In genomic region chr21:41217656-41218380, GRCh38 we compare ENCODE assay signal across 15 cellular contexts. TPM values are rescaled to one million over a fixed set of nuclear protein-coding genes. Genes with fewer than 3 reads are reported as not detected.
DNase-seq lines count a peak whose midpoint lies in the region; ATAC-seq and TF ChIP-seq lines count a peak whose summit lies in the region.
"Had no signal": no experiment of that assay in that cellular context is flagged by ENCODE, and none has a peak within 500 bp of the region (broad histone marks: within the 10 kb centered on the region; RNA-seq: fewer than 3 reads in every experiment).

No MANE protein-coding gene starts in this region.

- H3K36me3 ChIP-seq in mammary epithelial cell (ENCODE audit: insufficient read depth, low read length): no peaks in the 10 kb centered on the region
- no peaks in the 10 kb centered on the region for H3K36me3 ChIP-seq in right atrium auricular region
- no peaks in the 10 kb centered on the region for H3K36me3 ChIP-seq in WERI-Rb-1
- H3K36me3 ChIP-seq: BE2C had no signal

- H3K27me3 ChIP-seq in mammary epithelial cell (ENCODE audit: insufficient read depth, low read length): no peaks in the 10 kb centered on the region
- no peaks in the 10 kb centered on the region for H3K27me3 ChIP-seq in right atrium auricular region
- no peaks in the 10 kb centered on the region for H3K27me3 ChIP-seq in WERI-Rb-1 (ENCODE audit: insufficient read depth, low read depth, severe bottlenecking)
- H3K27me3 ChIP-seq: BE2C, spleen had no signal

- no peak overlapping the region for H3K27ac Mint-ChIP-seq in naive thymus-derived CD8-positive, alpha-beta T cell
- H3K27ac Mint-ChIP-seq: activated naive CD8-positive, alpha-beta T cell treated with anti-CD3 and anti-CD28 coated beads for 36 hours had no signal

- no peak for TF ChIP-seq CTCF in mammary epithelial cell (conservative IDR thresholded peaks at IDR 0.05 in 1 of 2, IDR thresholded peaks at IDR 0.05 in 1 of 2; ENCODE audit: extremely low read depth in 1 of 2, insufficient read depth in 1 of 2, low read depth in 1 of 2, low read length in 2 of 2)
- TF ChIP-seq CTCF in right atrium auricular region (IDR thresholded peaks at IDR 0.05): no peak
- no peak for TF ChIP-seq CTCF in WERI-Rb-1 (IDR thresholded peaks at IDR 0.05; ENCODE audit: low read depth, low read length)

- no TSS peak for BruUV-seq in mammary epithelial cell (replicated peaks; lab: Mats Ljungman, UMichigan)

- POLR2A ChIA-PET in naive thymus-derived CD8-positive, alpha-beta T cell (lab: Charles Lee): no interaction called here

- H3K9ac ChIP-seq in mammary epithelial cell (ENCODE audit: insufficient read depth, low read length): peak overlapping the region; percentile 45

- peak; percentile 48 for DNase-seq in GM03348 (ENCODE audit: low spot score)
- DNase-seq in mammary epithelial cell: peak; percentile 67
- peak; percentile 83 for DNase-seq in right atrium auricular region (ENCODE audit: low spot score)
- peak; percentile 92 for DNase-seq in posterior vena cava (ENCODE audit: low spot score)
- DNase-seq in NCI-H526 (lab: John Stamatoyannopoulos, UW): no peak
- DNase-seq in NOMO-1 treated with DMSO at 0.1 percent for 48 hours (lab: John Stamatoyannopoulos, UW; ENCODE audit: unreplicated experiment): no peak
- DNase-seq in WERI-Rb-1: no peak
- DNase-seq in naive thymus-derived CD8-positive, alpha-beta T cell: no peak
- DNase-seq: activated naive CD8-positive, alpha-beta T cell treated with anti-CD3 and anti-CD28 coated beads for 36 hours; BE2C; NCI-H2227 treated with DMSO at 0.1 percent for 48 hours; RPMI8226; spleen; T-helper 9 cell had no signal

- peaks cover 0 to 8% (median under 1%) of the 10 kb centered on the region in 4 donors for H3K4me1 Mint-ChIP-seq in naive thymus-derived CD8-positive, alpha-beta T cell

- H2AFZ ChIP-seq in mammary epithelial cell (ENCODE audit: low read depth, low read length): peak overlapping the region; percentile 71

- H3K4me3 Mint-ChIP-seq in naive thymus-derived CD8-positive, alpha-beta T cell: no peak overlapping the region
- H3K4me3 Mint-ChIP-seq: activated naive CD8-positive, alpha-beta T cell treated with anti-CD3 and anti-CD28 coated beads for 36 hours had no signal

- no peak for ATAC-seq in naive thymus-derived CD8-positive, alpha-beta T cell

- H4K20me1 ChIP-seq in mammary epithelial cell (ENCODE audit: insufficient read depth, low read length): no peaks in the 10 kb centered on the region

- WGBS in mammary epithelial cell (ENCODE audit: low coverage, missing lambda C conversion rate): 21% methylated on average over 11 of the region's 12 CpGs

- peaks cover 16 to 38% (median 26%) of the 10 kb centered on the region in 5 donors for H3K27me3 Mint-ChIP-seq in naive thymus-derived CD8-positive, alpha-beta T cell

- H3K79me2 ChIP-seq in mammary epithelial cell (ENCODE audit: insufficient read depth, low read length): peaks cover 84% of the 10 kb centered on the region

- peak overlapping the region; percentile 73 for H3K4me2 ChIP-seq in mammary epithelial cell (ENCODE audit: insufficient read depth, low read depth, low read length)

- in situ Hi-C loops in mammary epithelial cell (cut with MboI; ENCODE audit: low sequenced_read_pairs in 2 of 2): no loop called here

- H3K9me3 ChIP-seq in mammary epithelial cell (replicated peaks; ENCODE audit: insufficient read depth, low read length): no peaks in the 10 kb centered on the region
- H3K9me3 ChIP-seq in right atrium auricular region: no peaks in the 10 kb centered on the region
- no peaks in the 10 kb centered on the region for H3K9me3 ChIP-seq in WERI-Rb-1 (ENCODE audit: severe bottlenecking)
- H3K9me3 ChIP-seq: spleen had no signal

- dilution Hi-C loops in mammary epithelial cell (cut with HindIII; ENCODE audit: low sequenced_read_pairs): no loop called here

- H3K27ac ChIP-seq in mammary epithelial cell (ENCODE audit: insufficient read depth, low read depth, low read length) (peak overlapping the region; percentile 54), right atrium auricular region (peak overlapping the region; percentile 58 to 66), WERI-Rb-1 (no peak overlapping the region)

- H3K4me1 ChIP-seq in mammary epithelial cell (ENCODE audit: insufficient read depth, low read length): peaks cover 27% of the 10 kb centered on the region
- H3K4me1 ChIP-seq in right atrium auricular region: peaks cover 0 to 29% of the 10 kb centered on the region in 2 donors
- H3K4me1 ChIP-seq: BE2C had no signal

- H3K4me3 ChIP-seq in mammary epithelial cell (replicated peaks in 1 of 3; ENCODE audit: insufficient read depth in 1 of 3, low read depth in 2 of 3, low read length in 3 of 3): no peak overlapping the region
- H3K4me3 ChIP-seq in right atrium auricular region: no peak overlapping the region
- H3K4me3 ChIP-seq in WERI-Rb-1 (ENCODE audit: low read depth, low read length): no peak overlapping the region
- H3K4me3 ChIP-seq: spleen had no signal

- H3K9me3 Mint-ChIP-seq in naive thymus-derived CD8-positive, alpha-beta T cell: no peaks in the 10 kb centered on the region
- H3K9me3 Mint-ChIP-seq: activated naive CD8-positive, alpha-beta T cell treated with anti-CD3 and anti-CD28 coated beads for 36 hours had no signal

- CTCF ChIA-PET in mammary epithelial cell (lab: Charles Lee; ENCODE audit: low non-redundant PET): interaction anchor here (0.7 kb wide), 1 partner anchor 395 kb away, joined by 4 read pairs; no protein-coding TSS in a partner anchor

- H3K36me3 Mint-ChIP-seq in naive thymus-derived CD8-positive, alpha-beta T cell: no peaks in the 10 kb centered on the region
- H3K36me3 Mint-ChIP-seq: activated naive CD8-positive, alpha-beta T cell treated with anti-CD3 and anti-CD28 coated beads for 36 hours had no signal

- intact Hi-C loops in mammary epithelial cell (cut with micrococcal nuclease): loop anchor here (2.0 kb wide), 1 partner anchor 49 kb away; the partner anchor contains the start of gene BACE2
- intact Hi-C loops in posterior vena cava (cut with DNase I): no loop called here

RNA-seq across cellular contexts. Expression of gene BACE2, which starts 49.9 kb away (rescaled TPM):
- total RNA-seq in mammary epithelial cell: 100 to 1,000 TPM in 1 of 2 donors, 10 to 100 TPM in 1; 84.4 to 128 TPM
- polyA plus RNA-seq in mammary epithelial cell: 150 TPM
- polyA minus RNA-seq in mammary epithelial cell: 102 TPM
- 10 to 100 TPM; 23.7 to 50.3 TPM for total RNA-seq in right atrium auricular region
- 100 to 1,000 TPM in 1 of 2 donors, 10 to 100 TPM in 1; 70.4 to 102 TPM for total RNA-seq in posterior vena cava
- total RNA-seq in naive thymus-derived CD8-positive, alpha-beta T cell: 1 to 10 TPM; 1.4 to 2.0 TPM
- polyA plus RNA-seq in naive thymus-derived CD8-positive, alpha-beta T cell: 1 to 10 TPM in 1 of 3 donors, under 1 TPM in 1, not detected in 1; 0.27 to 2.9 TPM
- total RNA-seq: G401 had no signal

Comparison
In these comparisons a context has a peak if more than half of its experiments do, and no peak if none do; other contexts are left out.
1. DNase-seq: peak in GM03348 (single experiment), mammary epithelial cell (single experiment), right atrium auricular region (single experiment) and posterior vena cava (single experiment); none in NCI-H526 (0 of 2), NOMO-1 treated with DMSO at 0.1 percent for 48 hours (single experiment), WERI-Rb-1 (single experiment) and naive thymus-derived CD8-positive, alpha-beta T cell (0 of 10).
2. RNA of gene BACE2, which starts 49.9 kb away (total RNA-seq): 84.4 to 128 TPM in mammary epithelial cell, 70.4 to 102 TPM in posterior vena cava and 23.7 to 50.3 TPM in right atrium auricular region; 1.4 to 2.0 TPM in naive thymus-derived CD8-positive, alpha-beta T cell; every median in the first group is over 4 times any median in the second.